In the genomic region with DNA sequence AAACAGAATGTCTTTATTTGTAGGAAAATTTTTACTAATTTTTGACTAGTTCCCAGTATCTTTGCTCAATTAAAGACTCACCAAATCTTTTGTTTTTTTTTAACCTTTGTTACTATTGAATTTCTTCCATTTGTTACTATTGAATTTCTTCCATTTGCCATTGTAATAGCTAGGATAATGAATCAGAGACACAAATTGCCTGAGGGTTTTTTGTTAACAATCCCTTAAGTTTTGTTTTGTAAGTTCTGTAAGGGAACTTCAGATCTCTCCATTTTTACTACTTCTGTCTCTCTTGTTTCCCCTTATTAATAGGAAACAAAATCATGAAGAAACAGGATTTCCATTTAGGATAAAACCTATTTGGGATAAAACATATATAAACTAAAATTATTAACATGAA, we compare ENCODE assay signal across 14 cellular contexts.
DNase-seq lines count a peak whose midpoint lies in the region; ATAC-seq lines count a peak whose summit lies in the region.
"Had no signal": no experiment of that assay in that cellular context is flagged by ENCODE, and none has a peak within 500 bp of the region (broad histone marks: within the 10 kb centered on the region; RNA-seq: fewer than 3 reads in every experiment).

No MANE protein-coding gene starts in this region.

- no peaks in the 10 kb centered on the region for H3K9me3 Mint-ChIP-seq in activated naive CD8-positive, alpha-beta T cell (ENCODE audit: low read depth)
- no peaks in the 10 kb centered on the region for H3K9me3 Mint-ChIP-seq in activated naive CD8-positive, alpha-beta T cell treated with anti-CD3 and anti-CD28 coated beads, Interleukin-2, amount 50 U/mL, for 24 hours
- H3K9me3 Mint-ChIP-seq: CD4-positive, alpha-beta T cell had no signal

- H3K27ac Mint-ChIP-seq in activated naive CD8-positive, alpha-beta T cell = peak overlapping the region; percentile 48
- no peak overlapping the region for H3K27ac Mint-ChIP-seq in activated naive CD8-positive, alpha-beta T cell treated with anti-CD3 and anti-CD28 coated beads, Interleukin-2, amount 50 U/mL, for 24 hours
- H3K27ac Mint-ChIP-seq: CD4-positive, alpha-beta T cell had no signal

- no peak for DNase-seq in activated naive CD8-positive, alpha-beta T cell treated with anti-CD3 and anti-CD28 coated beads, Interleukin-2, amount 50 U/mL, for 24 hours
- peak; percentile 6 for DNase-seq in RPMI7951 (ENCODE audit: low read depth)
- DNase-seq in dedifferentiated amniotic fluid mesenchymal stem cell (ENCODE audit: extremely low spot score) = peak; percentile 41
- peak; percentile 52 for DNase-seq in renal cortical epithelial cell (ENCODE audit: low read depth)
- no peak for DNase-seq in T-helper 9 cell
- no peak for DNase-seq in NCI-H774 (lab: John Stamatoyannopoulos, UW)
- DNase-seq in NK-92 (lab: John Stamatoyannopoulos, UW; ENCODE audit: unreplicated experiment) = no peak
- DNase-seq: AML-193; CD4-positive, alpha-beta T cell; DMS153; DMS79; GF-D8 had no signal

- no peaks in the 10 kb centered on the region for H3K4me1 Mint-ChIP-seq in activated naive CD8-positive, alpha-beta T cell (ENCODE audit: low read depth)
- H3K4me1 Mint-ChIP-seq in activated naive CD8-positive, alpha-beta T cell treated with anti-CD3 and anti-CD28 coated beads, Interleukin-2, amount 50 U/mL, for 24 hours = no peaks in the 10 kb centered on the region

- no peaks in the 10 kb centered on the region for H3K27me3 Mint-ChIP-seq in activated naive CD8-positive, alpha-beta T cell
- H3K27me3 Mint-ChIP-seq in activated naive CD8-positive, alpha-beta T cell treated with anti-CD3 and anti-CD28 coated beads, Interleukin-2, amount 50 U/mL, for 24 hours = no peaks in the 10 kb centered on the region
- H3K27me3 Mint-ChIP-seq: CD4-positive, alpha-beta T cell had no signal

- no peak for ATAC-seq in activated naive CD8-positive, alpha-beta T cell treated with anti-CD3 and anti-CD28 coated beads, Interleukin-2, amount 50 U/mL, for 24 hours
- ATAC-seq: A549 had no signal

- peaks cover 14% of the 10 kb centered on the region for H3K36me3 Mint-ChIP-seq in activated naive CD8-positive, alpha-beta T cell
- peaks cover 41% of the 10 kb centered on the region for H3K36me3 Mint-ChIP-seq in activated naive CD8-positive, alpha-beta T cell treated with anti-CD3 and anti-CD28 coated beads, Interleukin-2, amount 50 U/mL, for 24 hours (ENCODE audit: low read depth)

- H3K4me3 Mint-ChIP-seq in activated naive CD8-positive, alpha-beta T cell = no peak overlapping the region
- H3K4me3 Mint-ChIP-seq in activated naive CD8-positive, alpha-beta T cell treated with anti-CD3 and anti-CD28 coated beads, Interleukin-2, amount 50 U/mL, for 24 hours = no peak overlapping the region
- H3K4me3 Mint-ChIP-seq: CD4-positive, alpha-beta T cell had no signal

Comparison
In these comparisons a context has a peak if more than half of its experiments do, and no peak if none do; other contexts are left out.
1. DNase-seq: peak in RPMI7951 (single experiment), dedifferentiated amniotic fluid mesenchymal stem cell (single experiment) and renal cortical epithelial cell (single experiment); none in activated naive CD8-positive, alpha-beta T cell treated with anti-CD3 and anti-CD28 coated beads, Interleukin-2, amount 50 U/mL, for 24 hours (single experiment), T-helper 9 cell (single experiment), NCI-H774 (single experiment) and NK-92 (single experiment).